ENCODE assay signal across 9 cellular contexts in genomic region chr1:204684206-204684536, GRCh38. TPM values are rescaled to one million over a fixed set of nuclear protein-coding genes. Genes with fewer than 3 reads are reported as not detected.
DNase-seq lines count a peak whose midpoint lies in the region; ATAC-seq and TF ChIP-seq lines count a peak whose summit lies in the region.
"Had no signal": no experiment of that assay in that cellular context is flagged by ENCODE, and none has a peak within 500 bp of the region (broad histone marks: within the 10 kb centered on the region; RNA-seq: fewer than 3 reads in every experiment).

No MANE protein-coding gene starts in this region.

- in situ Hi-C loops in mammary epithelial cell (cut with MboI; ENCODE audit: low sequenced_read_pairs in 2 of 2) (no loop called here), transverse colon (cut with MboI; ENCODE audit: low pct_ligation_motif_present in 1 of 4, low pct_unique_long_range_greater_than_20kb in 1 of 4, low sequenced_read_pairs in 3 of 4) (no loop called here)

- H3K79me2 ChIP-seq in mammary epithelial cell (ENCODE audit: insufficient read depth, low read length), result no peaks in the 10 kb centered on the region

- H3K9me3 ChIP-seq in breast epithelium, result no peaks in the 10 kb centered on the region
- no peaks in the 10 kb centered on the region for H3K9me3 ChIP-seq in mammary epithelial cell (replicated peaks; ENCODE audit: insufficient read depth, low read length)
- no peaks in the 10 kb centered on the region for H3K9me3 ChIP-seq in ectodermal cell (ENCODE audit: control insufficient read depth, low read length)
- H3K9me3 ChIP-seq in muscle layer of duodenum (ENCODE audit: control insufficient read depth in 1 of 2, low read length in 2 of 2), result no peaks in the 10 kb centered on the region
- H3K9me3 ChIP-seq in transverse colon, result no peaks in the 10 kb centered on the region

- H3K36me3 ChIP-seq in breast epithelium, result no peaks in the 10 kb centered on the region
- no peaks in the 10 kb centered on the region for H3K36me3 ChIP-seq in mammary epithelial cell (ENCODE audit: insufficient read depth, low read length)
- no peaks in the 10 kb centered on the region for H3K36me3 ChIP-seq in ectodermal cell (ENCODE audit: control insufficient read depth, insufficient read depth, low read length)
- H3K36me3 ChIP-seq in muscle layer of duodenum (ENCODE audit: control insufficient read depth in 1 of 2, insufficient read depth in 2 of 2, low read length in 2 of 2), result no peaks in the 10 kb centered on the region
- no peaks in the 10 kb centered on the region for H3K36me3 ChIP-seq in transverse colon

- ATAC-seq in SK-N-SH treated with all-trans-retinoic acid at 6 μM for 48 hours, result no peak

- no peak overlapping the region for H2AFZ ChIP-seq in mammary epithelial cell (ENCODE audit: low read depth, low read length)

- H3K4me3 ChIP-seq in breast epithelium, result peak overlapping the region; percentile 38 to 82 (median 64)
- H3K4me3 ChIP-seq in mammary epithelial cell (replicated peaks in 1 of 3; ENCODE audit: insufficient read depth in 1 of 3, low read depth in 2 of 3, low read length in 3 of 3), result no peak overlapping the region
- H3K4me3 ChIP-seq in ectodermal cell (ENCODE audit: insufficient read depth, low read depth, low read length), result peak overlapping the region; percentile 56
- H3K4me3 ChIP-seq in muscle layer of duodenum (ENCODE audit: low read depth in 1 of 2, low read length in 2 of 2), result peak overlapping the region; percentile 43 to 72
- peak overlapping the region; percentile 57 to 71 (median 61) for H3K4me3 ChIP-seq in transverse colon

- WGBS in mammary epithelial cell (ENCODE audit: low coverage, missing lambda C conversion rate), result 38% methylated on average over 5 of the region's 11 CpGs
- 30 to 35% methylated on average over 11 of the region's 11 CpGs for WGBS in ectodermal cell, 2 experiments
- 62% methylated on average over 11 of the region's 11 CpGs; no CpG with 5 or more reads in 1 of the 2 donors for WGBS in transverse colon (ENCODE audit: low coverage in 1 of 2), 2 donors

- H3K4me1 ChIP-seq in breast epithelium, result peaks cover 4 to 6% of the 10 kb centered on the region in 2 donors
- H3K4me1 ChIP-seq in mammary epithelial cell (ENCODE audit: insufficient read depth, low read length), result no peaks in the 10 kb centered on the region
- no peaks in the 10 kb centered on the region for H3K4me1 ChIP-seq in ectodermal cell (ENCODE audit: control insufficient read depth, insufficient read depth, low read length)
- peaks cover 2 to 23% of the 10 kb centered on the region in 2 donors for H3K4me1 ChIP-seq in muscle layer of duodenum (ENCODE audit: control insufficient read depth in 1 of 2, insufficient read depth in 2 of 2, low read length in 2 of 2)
- peaks cover 0 to 32% (median 16%) of the 10 kb centered on the region in 4 donors for H3K4me1 ChIP-seq in transverse colon

- no peaks in the 10 kb centered on the region for H4K20me1 ChIP-seq in mammary epithelial cell (ENCODE audit: insufficient read depth, low read length)

- intact Hi-C loops in breast epithelium (cut with DNase I; ENCODE audit: low total_unique reads) (no loop called here), mammary epithelial cell (cut with micrococcal nuclease) (no loop called here), transverse colon (cut with DNase I; ENCODE audit: low total_unique reads) (no loop called here)

- H3K27me3 ChIP-seq in breast epithelium (no peaks in the 10 kb centered on the region), mammary epithelial cell (ENCODE audit: insufficient read depth, low read length) (peaks cover 31% of the 10 kb centered on the region), ectodermal cell (ENCODE audit: control insufficient read depth, insufficient read depth, low read length, poor library complexity, severe bottlenecking) (peaks cover 58% of the 10 kb centered on the region), muscle layer of duodenum (ENCODE audit: low read depth, low read length) (no peaks in the 10 kb centered on the region), transverse colon (peaks cover 18% of the 10 kb centered on the region)

- BruUV-seq in mammary epithelial cell (replicated peaks; lab: Mats Ljungman, UMichigan), result no TSS peak

- DNase-seq in breast epithelium (ENCODE audit: low spot score in 2 of 2) (no peak), mammary epithelial cell (no peak), transverse colon (no peak), NCI-H2107 treated with DMSO at 0.1 percent for 48 hours (lab: John Stamatoyannopoulos, UW; ENCODE audit: unreplicated experiment) (no peak), NCI-H774 (lab: John Stamatoyannopoulos, UW) (no peak)
- DNase-seq: small intestine had no signal

- no peak for TF ChIP-seq CTCF in breast epithelium (IDR thresholded peaks at IDR 0.05)
- TF ChIP-seq CTCF in mammary epithelial cell (conservative IDR thresholded peaks at IDR 0.05 in 1 of 2, IDR thresholded peaks at IDR 0.05 in 1 of 2; ENCODE audit: extremely low read depth in 1 of 2, insufficient read depth in 1 of 2, low read depth in 1 of 2, low read length in 2 of 2), result no peak
- TF ChIP-seq CTCF in transverse colon (IDR thresholded peaks at IDR 0.05), result no peak

- no peak overlapping the region for H3K9ac ChIP-seq in mammary epithelial cell (ENCODE audit: insufficient read depth, low read length)

- TF ChIP-seq POLR2A in breast epithelium (IDR thresholded peaks at IDR 0.05) (no peak), transverse colon (IDR thresholded peaks at IDR 0.05) (no peak)

- H3K4me2 ChIP-seq in mammary epithelial cell (ENCODE audit: insufficient read depth, low read depth, low read length), result no peak overlapping the region

- TF ChIP-seq EP300 in transverse colon (IDR thresholded peaks at IDR 0.05; ENCODE audit: low read depth), result no peak

- CTCF ChIA-PET in mammary epithelial cell (lab: Charles Lee; ENCODE audit: low non-redundant PET), result no interaction called here

- dilution Hi-C loops in mammary epithelial cell (cut with HindIII; ENCODE audit: low sequenced_read_pairs), result no loop called here

- H3K27ac ChIP-seq in breast epithelium, result peak overlapping the region; percentile 48 to 52
- H3K27ac ChIP-seq in mammary epithelial cell (ENCODE audit: insufficient read depth, low read depth, low read length), result no peak overlapping the region
- no peak overlapping the region for H3K27ac ChIP-seq in ectodermal cell (ENCODE audit: insufficient read depth, low read depth, low read length, poor library complexity, severe bottlenecking)
- no peak overlapping the region for H3K27ac ChIP-seq in muscle layer of duodenum (ENCODE audit: low read length)
- peak overlapping the region in 2 of 4 donors; percentile 63 to 65 for H3K27ac ChIP-seq in transverse colon

TF ChIP-seq in SK-N-SH treated with all-trans-retinoic acid at 6 μM for 48 hours, 23 proteins besides CTCF, POLR2A, EP300 and RAD21:
- TF ChIP-seq ARNTL (CRISPR knock-in tag; IDR thresholded peaks at IDR 0.05; ENCODE audit: borderline replicate concordance, low read depth), result no peak
- no peak for TF ChIP-seq ZC3H10 (CRISPR knock-in tag; IDR thresholded peaks at IDR 0.05)
- no peak for TF ChIP-seq ISL1 (CRISPR knock-in tag; IDR thresholded peaks at IDR 0.05)
- TF ChIP-seq, protein P1, sequence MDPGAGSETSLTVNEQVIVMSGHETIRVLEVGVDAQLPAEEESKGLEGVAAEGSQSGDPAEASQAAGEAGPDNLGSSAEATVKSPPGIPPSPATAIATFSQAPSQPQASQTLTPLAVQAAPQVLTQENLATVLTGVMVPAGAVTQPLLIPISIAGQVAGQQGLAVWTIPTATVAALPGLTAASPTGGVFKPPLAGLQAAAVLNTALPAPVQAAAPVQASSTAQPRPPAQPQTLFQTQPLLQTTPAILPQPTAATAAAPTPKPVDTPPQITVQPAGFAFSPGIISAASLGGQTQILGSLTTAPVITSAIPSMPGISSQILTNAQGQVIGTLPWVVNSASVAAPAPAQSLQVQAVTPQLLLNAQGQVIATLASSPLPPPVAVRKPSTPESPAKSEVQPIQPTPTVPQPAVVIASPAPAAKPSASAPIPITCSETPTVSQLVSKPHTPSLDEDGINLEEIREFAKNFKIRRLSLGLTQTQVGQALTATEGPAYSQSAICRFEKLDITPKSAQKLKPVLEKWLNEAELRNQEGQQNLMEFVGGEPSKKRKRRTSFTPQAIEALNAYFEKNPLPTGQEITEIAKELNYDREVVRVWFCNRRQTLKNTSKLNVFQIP (CRISPR knock-in tag; IDR thresholded peaks at IDR 0.05; ENCODE audit: borderline replicate concordance, low read depth), result no peak
- no peak for TF ChIP-seq RARB (CRISPR knock-in tag; IDR thresholded peaks at IDR 0.05)
- TF ChIP-seq TOX (CRISPR knock-in tag; IDR thresholded peaks at IDR 0.05; ENCODE audit: borderline replicate concordance), result no peak
- no peak for TF ChIP-seq ZNF70 (CRISPR knock-in tag; IDR thresholded peaks at IDR 0.05)

RNA-seq across cellular contexts. Expression of gene LRRN2, which starts 1.4 kb away (rescaled TPM):
- total RNA-seq in breast epithelium (1 to 10 TPM in 2 of 3 donors, under 1 TPM in 1; 0.32 to 2.5 (median 2.0) TPM), mammary epithelial cell (under 1 TPM in 1 of 2 donors, not detected in 1; 0.83 TPM), transverse colon (10 to 100 TPM in 3 of 4 donors, 1 to 10 TPM in 1; 2.0 to 32.9 (median 23.8) TPM)
- not detected for polyA plus RNA-seq in mammary epithelial cell
- not detected for polyA minus RNA-seq in mammary epithelial cell
- polyA plus RNA-seq in ectodermal cell (2013, experiment 1 of 4), result 5.1 TPM
- polyA plus RNA-seq in ectodermal cell (2013, experiment 2 of 4), result 7.6 TPM
- 6.7 TPM for polyA plus RNA-seq in ectodermal cell (2013, experiment 3 of 4)
- 6.4 TPM for polyA plus RNA-seq in ectodermal cell (2013, experiment 4 of 4)

Comparison
In these comparisons a context has a peak if more than half of its experiments do, and no peak if none do; other contexts are left out.
1. H3K27ac ChIP-seq: peak in breast epithelium (2 of 2); none in mammary epithelial cell (single experiment), ectodermal cell (single experiment) and muscle layer of duodenum (single experiment).
2. H3K4me3 ChIP-seq: peak in breast epithelium (3 of 3), ectodermal cell (single experiment), muscle layer of duodenum (2 of 2) and transverse colon (4 of 4); none in mammary epithelial cell (0 of 3).